In the genomic region with DNA sequence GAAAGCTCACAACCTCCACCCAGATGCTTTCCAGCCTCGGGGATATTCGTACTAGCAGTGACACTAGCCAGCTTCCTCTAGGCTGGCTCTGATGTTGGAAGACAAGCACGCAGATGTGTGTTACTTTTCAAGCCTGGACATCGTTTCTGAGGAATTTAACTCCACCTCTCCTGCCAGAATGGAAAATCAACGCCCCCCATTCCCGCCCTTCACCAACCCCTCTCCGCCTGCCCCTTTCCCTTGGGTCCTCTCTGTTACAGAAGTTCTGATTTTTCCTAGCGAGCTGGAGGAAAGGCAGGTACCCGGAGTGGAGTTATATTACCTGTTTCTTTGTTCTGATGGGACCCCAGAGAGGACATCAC, we compare ENCODE assay signal across 1 cellular context.
A peak's percentile ranks its signal among the peaks of the same experiment; 100 is the strongest.
TF ChIP-seq lines count a peak whose summit lies in the region.

No MANE protein-coding gene starts in this region.

TF ChIP-seq in HepG2, 621 proteins besides CTCF, POLR2A, EP300 and RAD21 (continued from another document):
- TF ChIP-seq ZNF572 (CRISPR knock-in tag; IDR thresholded peaks at IDR 0.05) (0 out of 2 replicates have a peak, but pooled peaks have one; percentile 37), KLF12 (CRISPR knock-in tag; IDR thresholded peaks at IDR 0.05; ENCODE audit: borderline replicate concordance) (no peak), ZSCAN9 (CRISPR knock-in tag; IDR thresholded peaks at IDR 0.05; ENCODE audit: borderline replicate concordance) (no peak), MIXL1 (CRISPR knock-in tag; IDR thresholded peaks at IDR 0.05) (no peak), NAIF1 (CRISPR knock-in tag; IDR thresholded peaks at IDR 0.05; ENCODE audit: borderline replicate concordance) (0 out of 2 replicates have a peak, but pooled peaks have one; percentile 53), ZNF879 (CRISPR knock-in tag; IDR thresholded peaks at IDR 0.05) (peak; percentile 18; the same call in 1 of the 2 replicates), PHF8 (CRISPR knock-in tag; IDR thresholded peaks at IDR 0.05) (peak; percentile 9; the same call in 1 of the 2 replicates), ZNF615 (CRISPR knock-in tag; IDR thresholded peaks at IDR 0.05; ENCODE audit: borderline replicate concordance) (0 out of 2 replicates have a peak, but pooled peaks have one; percentile 26), POLR2G (IDR thresholded peaks at IDR 0.05; ENCODE audit: low read depth, low read length) (0 out of 2 replicates have a peak, but pooled peaks have one; percentile 9), SNAPC4 (CRISPR knock-in tag; IDR thresholded peaks at IDR 0.05) (0 out of 2 replicates have a peak, but pooled peaks have one; percentile 6)
- TF ChIP-seq, protein P1, sequence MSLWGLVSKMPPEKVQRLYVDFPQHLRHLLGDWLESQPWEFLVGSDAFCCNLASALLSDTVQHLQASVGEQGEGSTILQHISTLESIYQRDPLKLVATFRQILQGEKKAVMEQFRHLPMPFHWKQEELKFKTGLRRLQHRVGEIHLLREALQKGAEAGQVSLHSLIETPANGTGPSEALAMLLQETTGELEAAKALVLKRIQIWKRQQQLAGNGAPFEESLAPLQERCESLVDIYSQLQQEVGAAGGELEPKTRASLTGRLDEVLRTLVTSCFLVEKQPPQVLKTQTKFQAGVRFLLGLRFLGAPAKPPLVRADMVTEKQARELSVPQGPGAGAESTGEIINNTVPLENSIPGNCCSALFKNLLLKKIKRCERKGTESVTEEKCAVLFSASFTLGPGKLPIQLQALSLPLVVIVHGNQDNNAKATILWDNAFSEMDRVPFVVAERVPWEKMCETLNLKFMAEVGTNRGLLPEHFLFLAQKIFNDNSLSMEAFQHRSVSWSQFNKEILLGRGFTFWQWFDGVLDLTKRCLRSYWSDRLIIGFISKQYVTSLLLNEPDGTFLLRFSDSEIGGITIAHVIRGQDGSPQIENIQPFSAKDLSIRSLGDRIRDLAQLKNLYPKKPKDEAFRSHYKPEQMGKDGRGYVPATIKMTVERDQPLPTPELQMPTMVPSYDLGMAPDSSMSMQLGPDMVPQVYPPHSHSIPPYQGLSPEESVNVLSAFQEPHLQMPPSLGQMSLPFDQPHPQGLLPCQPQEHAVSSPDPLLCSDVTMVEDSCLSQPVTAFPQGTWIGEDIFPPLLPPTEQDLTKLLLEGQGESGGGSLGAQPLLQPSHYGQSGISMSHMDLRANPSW (CRISPR knock-in tag; IDR thresholded peaks at IDR 0.05; ENCODE audit: borderline replicate concordance): 0 out of 2 replicates have a peak, but pooled peaks have one; percentile 34
